10 cellular contexts compared by ENCODE assay signal in genomic region chr12:113194971-113195391, GRCh38. TPM values are rescaled to one million over a fixed set of nuclear protein-coding genes. Genes with fewer than 3 reads are reported as not detected.
A peak's percentile ranks its signal among the peaks of the same experiment; 100 is the strongest.
DNase-seq lines count a peak whose midpoint lies in the region; ATAC-seq, FAIRE-seq and TF ChIP-seq lines count a peak whose summit lies in the region.
"Had no signal": no experiment of that assay in that cellular context is flagged by ENCODE, and none has a peak within 500 bp of the region (broad histone marks: within the 10 kb centered on the region; RNA-seq: fewer than 3 reads in every experiment).

No MANE protein-coding gene starts in this region.

- peaks cover 11% of the 10 kb centered on the region for H3K36me3 ChIP-seq in PC-3 (ENCODE audit: low read depth, low read length)
- H3K36me3 ChIP-seq in fibroblast of lung (ENCODE audit: control insufficient read depth, insufficient read depth, low read length), result peaks cover 2% of the 10 kb centered on the region
- H3K36me3 ChIP-seq in HepG2 (replicated peaks in 1 of 2; ENCODE audit: control insufficient read depth in 1 of 2, insufficient read depth in 2 of 2, low read length in 2 of 2), result peaks cover 8 to 11% of the 10 kb centered on the region in 2 experiments; a peak in 3 of 5 replicates

- H3K9ac ChIP-seq in PC-3 (ENCODE audit: low read length) (no peak overlapping the region), fibroblast of lung (ENCODE audit: insufficient read depth, low read length) (no peak overlapping the region), HepG2 (ENCODE audit: insufficient read depth, low read depth, low read length) (no peak overlapping the region)

- TF ChIP-seq POLR2A in HepG2 (IDR thresholded peaks at IDR 0.05; ENCODE audit: insufficient read depth in 1 of 2, low read depth in 2 of 2, low read length in 2 of 2), result no peak

- H3F3A ChIP-seq in PC-3 (ENCODE audit: low read length, unreplicated experiment), result no peaks in the 10 kb centered on the region

- no peaks in the 10 kb centered on the region for H3K9me2 ChIP-seq in PC-3 (replicated peaks; ENCODE audit: low read length)

- no peak for TF ChIP-seq CTCF in PC-3 (conservative IDR thresholded peaks at IDR 0.05; ENCODE audit: low read depth, low read length)
- TF ChIP-seq CTCF in fibroblast of lung (conservative IDR thresholded peaks at IDR 0.05 in 1 of 2, IDR thresholded peaks at IDR 0.05 in 1 of 2; ENCODE audit: low read depth in 1 of 2, low read length in 2 of 2), result no peak
- no peak for TF ChIP-seq CTCF in HepG2 (CRISPR knock-in tag; IDR thresholded peaks at IDR 0.05)
- TF ChIP-seq CTCF in D721Med (IDR thresholded peaks at IDR 0.05; ENCODE audit: insufficient read depth, missing control alignments), result no peak

- 100% methylated on average over 2 of the region's 4 CpGs for WGBS in HepG2 (ENCODE audit: low lambda C conversion rate)

- H3K79me2 ChIP-seq in PC-3 (ENCODE audit: low read length) (no peaks in the 10 kb centered on the region), fibroblast of lung (ENCODE audit: control insufficient read depth, insufficient read depth, low read length) (no peaks in the 10 kb centered on the region), HepG2 (ENCODE audit: insufficient read depth, low read length) (no peaks in the 10 kb centered on the region)

- TF ChIP-seq EP300 in HepG2 (IDR thresholded peaks at IDR 0.05; ENCODE audit: low read depth in 2 of 2, low read length in 2 of 2), result no peak
- no peak for TF ChIP-seq EP300 in HepG2 (CRISPR knock-in tag; IDR thresholded peaks at IDR 0.05; ENCODE audit: borderline replicate concordance)

- no peaks in the 10 kb centered on the region for H4K20me1 ChIP-seq in PC-3 (ENCODE audit: low read length)
- H4K20me1 ChIP-seq in fibroblast of lung (ENCODE audit: control insufficient read depth, extremely low read depth, insufficient read depth, low read length), result no peaks in the 10 kb centered on the region
- H4K20me1 ChIP-seq in HepG2 (ENCODE audit: insufficient read depth, low read length), result no peaks in the 10 kb centered on the region

- in situ Hi-C loops in HepG2 (cut with HindIII; ENCODE audit: extremely low pct_ligation_motif_present, low pct_unique_long_range_greater_than_20kb), result loop anchor here (10.0 kb wide), 1 partner anchor 160 kb away; the partner anchor contains the start of gene PLBD2

- H3K27ac ChIP-seq in PC-3 (ENCODE audit: low read length) (peak overlapping the region; percentile 74; the same call in 1 of the 2 replicates), fibroblast of lung (ENCODE audit: insufficient read depth, low read length) (peak overlapping the region; percentile 59), HepG2 (ENCODE audit: extremely low read length, insufficient read depth, low read length) (no peak overlapping the region)

- ATAC-seq in PC-3, result no peak
- no peak for ATAC-seq in HepG2
- ATAC-seq in HG02981 (IDR thresholded peaks at IDR 0.05; ENCODE audit: unreplicated experiment), result no peak
- ATAC-seq: effector memory CD8-positive, alpha-beta T cell had no signal

- POLR2A ChIA-PET in PC-3 (lab: Charles Lee; ENCODE audit: unreplicated experiment), result interaction anchor here (0.8 kb wide), 1 partner anchor 9 kb away, joined by 23 read pairs; no protein-coding TSS in a partner anchor
- POLR2A ChIA-PET in HepG2 (lab: Yijun Ruan, JAX), result interaction anchor here (1.9 to 2.4 kb wide), 2 partner anchors 10 to 36 kb away, joined by 4 to 6 read pairs; partner anchors contain the start of genes DDX54 and RITA1

- H3K4me3 ChIP-seq in PC-3 (ENCODE audit: low read length), result no peak overlapping the region
- H3K4me3 ChIP-seq in fibroblast of lung (replicated peaks in 1 of 4; ENCODE audit: control extremely low read depth in 1 of 4, insufficient read depth in 1 of 4, low read depth in 3 of 4, low read length in 4 of 4), result no peak overlapping the region
- no peak overlapping the region for H3K4me3 ChIP-seq in HepG2 (replicated peaks in 1 of 3; ENCODE audit: insufficient read depth in 1 of 3, low read depth in 2 of 3, low read length in 3 of 3)

- no peak for FAIRE-seq in HepG2 (lab: Jason Lieb, UNC)
- no peak for FAIRE-seq in D721Med (lab: Jason Lieb, UNC)

- no TSS peak for BruUV-seq in PC-3 (replicated peaks; lab: Mats Ljungman, UMichigan)
- no TSS peak for BruUV-seq in HepG2 (replicated peaks; lab: Mats Ljungman, UMichigan)

- intact Hi-C loops in PC-3 (cut with micrococcal nuclease) (loop anchor here (5.0 kb wide), 4 partner anchors 102 to 227 kb away; partner anchors contain the start of genes PLBD2 and SDSL), HepG2 (cut with micrococcal nuclease; ENCODE audit: unreplicated experiment) (loop anchor here (10.0 kb wide), 2 partner anchors 80 to 230 kb away; partner anchors contain the start of gene SDSL)

- no peaks in the 10 kb centered on the region for H3K27me3 ChIP-seq in PC-3 (ENCODE audit: low read length)
- no peaks in the 10 kb centered on the region for H3K27me3 ChIP-seq in fibroblast of lung (ENCODE audit: control insufficient read depth, insufficient read depth, low read length)
- H3K27me3 ChIP-seq in HepG2 (ENCODE audit: control insufficient read depth in 1 of 2, insufficient read depth in 2 of 2, low read length in 2 of 2), result no peaks in the 10 kb centered on the region

- no peaks in the 10 kb centered on the region for H3K9me3 ChIP-seq in PC-3 (ENCODE audit: low read length)
- H3K9me3 ChIP-seq in fibroblast of lung (ENCODE audit: control insufficient read depth, insufficient read depth, low read depth, low read length), result no peaks in the 10 kb centered on the region
- H3K9me3 ChIP-seq in HepG2 (ENCODE audit: low read length), result no peaks in the 10 kb centered on the region

- DNase-seq in GM03348 (ENCODE audit: low spot score) (peak; percentile 72), PC-3 (no peak), fibroblast of lung (ENCODE audit: low read depth in 2 of 2) (peak; percentile 42 to 85), renal cortical epithelial cell (ENCODE audit: low read depth) (peak; percentile 72), NCI-H524 treated with DMSO at 0.1 percent for 48 hours (lab: John Stamatoyannopoulos, UW) (no peak), HepG2 (ENCODE audit: low spot score) (no peak), D721Med (ENCODE audit: insufficient read length, low spot score) (no peak)
- DNase-seq: activated CD8-positive, alpha-beta memory T cell treated with anti-CD3 and anti-CD28 coated beads for 24 hours; effector memory CD8-positive, alpha-beta T cell had no signal

- H2AFZ ChIP-seq in PC-3 (ENCODE audit: low read length) (no peak overlapping the region), fibroblast of lung (ENCODE audit: low read length) (no peak overlapping the region), HepG2 (ENCODE audit: low read length) (no peak overlapping the region)

- CTCF ChIA-PET in PC-3 (lab: Charles Lee) (no interaction called here), HepG2 (lab: Yijun Ruan, JAX; ENCODE audit: low intra/inter-chr PET ratio, low total read pairs) (no interaction called here)

- H3K4me2 ChIP-seq in PC-3 (ENCODE audit: low read length), result no peak overlapping the region
- peak overlapping the region; percentile 16 for H3K4me2 ChIP-seq in fibroblast of lung (ENCODE audit: extremely low read depth, insufficient read depth, low read length)
- H3K4me2 ChIP-seq in HepG2 (ENCODE audit: low read depth, low read length), result no peak overlapping the region

- H3K4me1 ChIP-seq in PC-3 (ENCODE audit: insufficient read depth, low read length) (peaks cover 14% of the 10 kb centered on the region), fibroblast of lung (ENCODE audit: control insufficient read depth, extremely low read depth, insufficient read depth, low read length) (peaks cover 13% of the 10 kb centered on the region), HepG2 (ENCODE audit: insufficient read depth, low read length) (peaks cover 14% of the 10 kb centered on the region)

- no peak for TF ChIP-seq RAD21 in HepG2 (CRISPR knock-in tag; IDR thresholded peaks at IDR 0.05)

RNA-seq across cellular contexts. Expression of gene RITA1, which starts 9.5 kb away (rescaled TPM):
- total RNA-seq in PC-3 (2014; rRNA removed) (66.8 and 71.6 TPM in 2 replicates), fibroblast of lung (11.6 and 11.8 TPM in 2 replicates), renal cortical epithelial cell (27.1 and 31.1 TPM in 2 replicates), HepG2 (2016; rRNA removed; fragmentation: Illumina TruSeq; extraction: Trizol) (28.1 and 28.9 TPM in 2 replicates)
- polyA plus RNA-seq in fibroblast of lung (7.4 and 8.7 TPM in 2 replicates), HepG2 (2011; rRNA removed) (12.4 and 14.3 TPM in 2 replicates)
- 11.8 and 13.6 TPM in 2 replicates for polyA plus RNA-seq in fibroblast of lung (2012)
- 4.9 and 6.9 TPM in 2 replicates for polyA minus RNA-seq in fibroblast of lung (ENCODE audit: low replicate concordance)
- total RNA-seq in HepG2 (2016; cell fraction: cytosol; rRNA removed; fragmentation: Illumina TruSeq; extraction: Trizol; ENCODE audit: low read depth), result 34.7 and 44.4 TPM in 2 replicates
- total RNA-seq in HepG2 (2016; cell fraction: insoluble cytoplasmic fraction; rRNA removed; fragmentation: Illumina TruSeq; extraction: Trizol), result 25.7 and 31.1 TPM in 2 replicates
- 58.4 and 67.9 TPM in 2 replicates for total RNA-seq in HepG2 (2016; cell fraction: membrane; rRNA removed; fragmentation: Illumina TruSeq; extraction: Trizol)
- 16.2 and 17.8 TPM in 2 replicates for total RNA-seq in HepG2 (2016; cell fraction: nucleus; rRNA removed; fragmentation: Illumina TruSeq; extraction: Trizol)
- polyA plus RNA-seq in HepG2 (2011; cell fraction: cytosol; rRNA removed), result 13.8 and 16.3 TPM in 2 replicates
- polyA plus RNA-seq in HepG2 (2011; cell fraction: nucleus; rRNA removed), result 8.9 and 10.1 TPM in 2 replicates
- 8.6 and 10.6 TPM in 2 replicates for polyA plus RNA-seq in HepG2 (2012)
- 48.9 and 64.2 TPM in 2 replicates for polyA plus RNA-seq in HepG2 (2016; cell fraction: cytosol; fragmentation: Illumina TruSeq; extraction: Trizol; ENCODE audit: low read depth)
- polyA plus RNA-seq in HepG2 (2016; cell fraction: insoluble cytoplasmic fraction; fragmentation: Illumina TruSeq; extraction: Trizol; ENCODE audit: low read depth), result 35.7 and 37.7 TPM in 2 replicates
- 64.3 and 73.8 TPM in 2 replicates for polyA plus RNA-seq in HepG2 (2016; cell fraction: membrane; fragmentation: Illumina TruSeq; extraction: Trizol; ENCODE audit: low read depth)
- 21.0 and 24.3 TPM in 2 replicates for polyA plus RNA-seq in HepG2 (2016; cell fraction: nucleus; fragmentation: Illumina TruSeq; extraction: Trizol; ENCODE audit: insufficient read depth, low read depth)
- 12.2 and 25.5 TPM in 2 replicates for polyA minus RNA-seq in HepG2 (2011; rRNA and poly(A)+ RNA removed; ENCODE audit: low replicate concordance)
- polyA minus RNA-seq in HepG2 (2011; cell fraction: cytosol; rRNA and poly(A)+ RNA removed), result 6.2 and 7.6 TPM in 2 replicates
- polyA minus RNA-seq in HepG2 (2011; cell fraction: nucleus; rRNA and poly(A)+ RNA removed), result 11.1 and 14.5 TPM in 2 replicates

RNA-seq across cellular contexts. Expression of gene DDX54, which starts 9.7 kb away (rescaled TPM):
- total RNA-seq in PC-3 (2014; rRNA removed), result 158 and 309 TPM in 2 replicates
- 23.6 and 25.9 TPM in 2 replicates for total RNA-seq in fibroblast of lung
- 20.5 and 33.7 TPM in 2 replicates for polyA plus RNA-seq in fibroblast of lung
- polyA plus RNA-seq in fibroblast of lung (2012), result 23.1 and 39.7 TPM in 2 replicates
- polyA minus RNA-seq in fibroblast of lung (ENCODE audit: low replicate concordance), result 31.5 and 48.5 TPM in 2 replicates
- total RNA-seq in renal cortical epithelial cell, result 30.9 and 32.2 TPM in 2 replicates
- 45.1 and 59.7 TPM in 2 replicates for total RNA-seq in HepG2 (2016; rRNA removed; fragmentation: Illumina TruSeq; extraction: Trizol)
- 5.0 and 6.8 TPM in 2 replicates for total RNA-seq in HepG2 (2016; cell fraction: cytosol; rRNA removed; fragmentation: Illumina TruSeq; extraction: Trizol; ENCODE audit: low read depth)
- total RNA-seq in HepG2 (2016; cell fraction: insoluble cytoplasmic fraction; rRNA removed; fragmentation: Illumina TruSeq; extraction: Trizol), result 44.2 and 60.5 TPM in 2 replicates
- total RNA-seq in HepG2 (2016; cell fraction: membrane; rRNA removed; fragmentation: Illumina TruSeq; extraction: Trizol), result 15.7 and 17.4 TPM in 2 replicates
- total RNA-seq in HepG2 (2016; cell fraction: nucleus; rRNA removed; fragmentation: Illumina TruSeq; extraction: Trizol), result 30.5 and 38.6 TPM in 2 replicates
- 51.3 and 61.1 TPM in 2 replicates for polyA plus RNA-seq in HepG2 (2011; rRNA removed)
- 33.9 and 54.0 TPM in 2 replicates for polyA plus RNA-seq in HepG2 (2011; cell fraction: cytosol; rRNA removed)
- polyA plus RNA-seq in HepG2 (2011; cell fraction: nucleus; rRNA removed), result 56.0 and 66.1 TPM in 2 replicates
- 29.2 and 33.1 TPM in 2 replicates for polyA plus RNA-seq in HepG2 (2012)
- polyA plus RNA-seq in HepG2 (2016; cell fraction: cytosol; fragmentation: Illumina TruSeq; extraction: Trizol; ENCODE audit: low read depth), result 4.2 and 4.5 TPM in 2 replicates
- 61.6 and 69.4 TPM in 2 replicates for polyA plus RNA-seq in HepG2 (2016; cell fraction: insoluble cytoplasmic fraction; fragmentation: Illumina TruSeq; extraction: Trizol; ENCODE audit: low read depth)
- 8.9 and 13.8 TPM in 2 replicates for polyA plus RNA-seq in HepG2 (2016; cell fraction: membrane; fragmentation: Illumina TruSeq; extraction: Trizol; ENCODE audit: low read depth)
- 93.7 and 96.2 TPM in 2 replicates for polyA plus RNA-seq in HepG2 (2016; cell fraction: nucleus; fragmentation: Illumina TruSeq; extraction: Trizol; ENCODE audit: insufficient read depth, low read depth)
- polyA minus RNA-seq in HepG2 (2011; rRNA and poly(A)+ RNA removed; ENCODE audit: low replicate concordance), result 67.7 and 93.0 TPM in 2 replicates
- 23.5 and 27.4 TPM in 2 replicates for polyA minus RNA-seq in HepG2 (2011; cell fraction: cytosol; rRNA and poly(A)+ RNA removed)
- polyA minus RNA-seq in HepG2 (2011; cell fraction: nucleus; rRNA and poly(A)+ RNA removed), result 26.4 and 35.3 TPM in 2 replicates

RNA-seq across cellular contexts. Expression of gene TPCN1, which starts 26.3 kb away (rescaled TPM):
- 19.0 and 29.3 TPM in 2 replicates for total RNA-seq in PC-3 (2014; rRNA removed)
- 10.8 and 17.2 TPM in 2 replicates for total RNA-seq in fibroblast of lung
- polyA plus RNA-seq in fibroblast of lung, result 12.1 and 17.8 TPM in 2 replicates
- 11.9 and 19.3 TPM in 2 replicates for polyA plus RNA-seq in fibroblast of lung (2012)
- 37.5 and 45.4 TPM in 2 replicates for polyA minus RNA-seq in fibroblast of lung (ENCODE audit: low replicate concordance)
- total RNA-seq in renal cortical epithelial cell, result 20.1 and 48.6 TPM in 2 replicates
- total RNA-seq in HepG2 (2016; rRNA removed; fragmentation: Illumina TruSeq; extraction: Trizol), result 3.8 and 8.0 TPM in 2 replicates
- 4.4 and 4.6 TPM in 2 replicates for total RNA-seq in HepG2 (2016; cell fraction: cytosol; rRNA removed; fragmentation: Illumina TruSeq; extraction: Trizol; ENCODE audit: low read depth)
- 3.0 and 10.0 TPM in 2 replicates for total RNA-seq in HepG2 (2016; cell fraction: insoluble cytoplasmic fraction; rRNA removed; fragmentation: Illumina TruSeq; extraction: Trizol)
- total RNA-seq in HepG2 (2016; cell fraction: membrane; rRNA removed; fragmentation: Illumina TruSeq; extraction: Trizol), result 4.2 and 4.5 TPM in 2 replicates
- 12.3 and 15.7 TPM in 2 replicates for total RNA-seq in HepG2 (2016; cell fraction: nucleus; rRNA removed; fragmentation: Illumina TruSeq; extraction: Trizol)
- polyA plus RNA-seq in HepG2 (2011; rRNA removed), result 26.8 and 33.5 TPM in 2 replicates
- 10.3 and 10.4 TPM in 2 replicates for polyA plus RNA-seq in HepG2 (2011; cell fraction: cytosol; rRNA removed)
- 183 and 201 TPM in 2 replicates for polyA plus RNA-seq in HepG2 (2011; cell fraction: nucleus; rRNA removed)
- 18.0 and 21.8 TPM in 2 replicates for polyA plus RNA-seq in HepG2 (2012)
- polyA plus RNA-seq in HepG2 (2016; cell fraction: cytosol; fragmentation: Illumina TruSeq; extraction: Trizol; ENCODE audit: low read depth), result 0.84 and 1.4 TPM in 2 replicates
- polyA plus RNA-seq in HepG2 (2016; cell fraction: insoluble cytoplasmic fraction; fragmentation: Illumina TruSeq; extraction: Trizol; ENCODE audit: low read depth), result 3.5 and 4.1 TPM in 2 replicates
- polyA plus RNA-seq in HepG2 (2016; cell fraction: membrane; fragmentation: Illumina TruSeq; extraction: Trizol; ENCODE audit: low read depth), result 2.5 and 2.8 TPM in 2 replicates
- polyA plus RNA-seq in HepG2 (2016; cell fraction: nucleus; fragmentation: Illumina TruSeq; extraction: Trizol; ENCODE audit: insufficient read depth, low read depth), result 42.1 and 42.8 TPM in 2 replicates
- 40.0 and 48.9 TPM in 2 replicates for polyA minus RNA-seq in HepG2 (2011; rRNA and poly(A)+ RNA removed; ENCODE audit: low replicate concordance)
- 7.3 and 9.8 TPM in 2 replicates for polyA minus RNA-seq in HepG2 (2011; cell fraction: cytosol; rRNA and poly(A)+ RNA removed)
- polyA minus RNA-seq in HepG2 (2011; cell fraction: nucleus; rRNA and poly(A)+ RNA removed), result 45.8 and 47.1 TPM in 2 replicates

RNA-seq across cellular contexts. Expression of gene CFAP73, which starts 45.5 kb away (rescaled TPM):
- total RNA-seq in PC-3 (2014; rRNA removed) (not detected in 2 replicates), fibroblast of lung (not detected in 2 replicates), renal cortical epithelial cell (0.25 TPM in 1 of 2 replicates, not detected in the other), HepG2 (2016; rRNA removed; fragmentation: Illumina TruSeq; extraction: Trizol) (not detected in 2 replicates)
- polyA plus RNA-seq in fibroblast of lung (not detected in 2 replicates), HepG2 (2011; rRNA removed) (not detected in 2 replicates)
- not detected in 2 replicates for polyA plus RNA-seq in fibroblast of lung (2012)
- polyA minus RNA-seq in fibroblast of lung (ENCODE audit: low replicate concordance), result not detected in 2 replicates
- total RNA-seq in HepG2 (2016; cell fraction: cytosol; rRNA removed; fragmentation: Illumina TruSeq; extraction: Trizol; ENCODE audit: low read depth), result not detected in 2 replicates
- total RNA-seq in HepG2 (2016; cell fraction: insoluble cytoplasmic fraction; rRNA removed; fragmentation: Illumina TruSeq; extraction: Trizol), result not detected in 2 replicates
- not detected in 2 replicates for total RNA-seq in HepG2 (2016; cell fraction: membrane; rRNA removed; fragmentation: Illumina TruSeq; extraction: Trizol)
- not detected in 2 replicates for total RNA-seq in HepG2 (2016; cell fraction: nucleus; rRNA removed; fragmentation: Illumina TruSeq; extraction: Trizol)
- polyA plus RNA-seq in HepG2 (2011; cell fraction: cytosol; rRNA removed), result not detected in 2 replicates
- polyA plus RNA-seq in HepG2 (2011; cell fraction: nucleus; rRNA removed), result not detected in 2 replicates
- not detected in 2 replicates for polyA plus RNA-seq in HepG2 (2012)
- polyA plus RNA-seq in HepG2 (2016; cell fraction: cytosol; fragmentation: Illumina TruSeq; extraction: Trizol; ENCODE audit: low read depth), result not detected in 2 replicates
- not detected in 2 replicates for polyA plus RNA-seq in HepG2 (2016; cell fraction: insoluble cytoplasmic fraction; fragmentation: Illumina TruSeq; extraction: Trizol; ENCODE audit: low read depth)
- not detected in 2 replicates for polyA plus RNA-seq in HepG2 (2016; cell fraction: membrane; fragmentation: Illumina TruSeq; extraction: Trizol; ENCODE audit: low read depth)
- not detected in 2 replicates for polyA plus RNA-seq in HepG2 (2016; cell fraction: nucleus; fragmentation: Illumina TruSeq; extraction: Trizol; ENCODE audit: insufficient read depth, low read depth)
- not detected in 2 replicates for polyA minus RNA-seq in HepG2 (2011; rRNA and poly(A)+ RNA removed; ENCODE audit: low replicate concordance)
- polyA minus RNA-seq in HepG2 (2011; cell fraction: cytosol; rRNA and poly(A)+ RNA removed), result not detected in 2 replicates
- polyA minus RNA-seq in HepG2 (2011; cell fraction: nucleus; rRNA and poly(A)+ RNA removed), result not detected in 2 replicates

RNA-seq across cellular contexts. Expression of gene RASAL1, which starts 59.4 kb away (rescaled TPM):
- total RNA-seq in PC-3 (2014; rRNA removed) (0.66 and 0.69 TPM in 2 replicates), fibroblast of lung (not detected in 2 replicates), renal cortical epithelial cell (16.3 and 36.5 TPM in 2 replicates), HepG2 (2016; rRNA removed; fragmentation: Illumina TruSeq; extraction: Trizol) (not detected in 2 replicates)
- polyA plus RNA-seq in fibroblast of lung (not detected in 2 replicates), HepG2 (2011; rRNA removed) (not detected in 2 replicates)
- not detected in 2 replicates for polyA plus RNA-seq in fibroblast of lung (2012)
- polyA minus RNA-seq in fibroblast of lung (ENCODE audit: low replicate concordance), result not detected in 2 replicates
- total RNA-seq in HepG2 (2016; cell fraction: cytosol; rRNA removed; fragmentation: Illumina TruSeq; extraction: Trizol; ENCODE audit: low read depth), result 0.18 TPM in 1 of 2 replicates, not detected in the other
- total RNA-seq in HepG2 (2016; cell fraction: insoluble cytoplasmic fraction; rRNA removed; fragmentation: Illumina TruSeq; extraction: Trizol), result not detected in 2 replicates
- not detected in 2 replicates for total RNA-seq in HepG2 (2016; cell fraction: membrane; rRNA removed; fragmentation: Illumina TruSeq; extraction: Trizol)
- not detected in 2 replicates for total RNA-seq in HepG2 (2016; cell fraction: nucleus; rRNA removed; fragmentation: Illumina TruSeq; extraction: Trizol)
- not detected in 2 replicates for polyA plus RNA-seq in HepG2 (2011; cell fraction: cytosol; rRNA removed)
- polyA plus RNA-seq in HepG2 (2011; cell fraction: nucleus; rRNA removed), result 0.07 and 0.31 TPM in 2 replicates
- not detected in 2 replicates for polyA plus RNA-seq in HepG2 (2012)
- polyA plus RNA-seq in HepG2 (2016; cell fraction: cytosol; fragmentation: Illumina TruSeq; extraction: Trizol; ENCODE audit: low read depth), result 0.12 TPM in 1 of 2 replicates, not detected in the other
- not detected in 2 replicates for polyA plus RNA-seq in HepG2 (2016; cell fraction: insoluble cytoplasmic fraction; fragmentation: Illumina TruSeq; extraction: Trizol; ENCODE audit: low read depth)
- not detected in 2 replicates for polyA plus RNA-seq in HepG2 (2016; cell fraction: membrane; fragmentation: Illumina TruSeq; extraction: Trizol; ENCODE audit: low read depth)
- polyA plus RNA-seq in HepG2 (2016; cell fraction: nucleus; fragmentation: Illumina TruSeq; extraction: Trizol; ENCODE audit: insufficient read depth, low read depth), result 0.72 TPM in 1 of 2 replicates, not detected in the other
- polyA minus RNA-seq in HepG2 (2011; rRNA and poly(A)+ RNA removed; ENCODE audit: low replicate concordance), result 0.30 TPM in 1 of 2 replicates, not detected in the other
- not detected in 2 replicates for polyA minus RNA-seq in HepG2 (2011; cell fraction: cytosol; rRNA and poly(A)+ RNA removed)
- polyA minus RNA-seq in HepG2 (2011; cell fraction: nucleus; rRNA and poly(A)+ RNA removed), result not detected in 2 replicates

Comparison
In these comparisons a context has a peak if more than half of its experiments do, and no peak if none do; other contexts are left out.
1. DNase-seq: peak in GM03348 (single experiment), fibroblast of lung (2 of 2) and renal cortical epithelial cell (single experiment); none in PC-3 (single experiment), NCI-H524 treated with DMSO at 0.1 percent for 48 hours (single experiment), HepG2 (single experiment) and D721Med (single experiment).